ENCODE assay signal across 1 cellular context in the genomic region with DNA sequence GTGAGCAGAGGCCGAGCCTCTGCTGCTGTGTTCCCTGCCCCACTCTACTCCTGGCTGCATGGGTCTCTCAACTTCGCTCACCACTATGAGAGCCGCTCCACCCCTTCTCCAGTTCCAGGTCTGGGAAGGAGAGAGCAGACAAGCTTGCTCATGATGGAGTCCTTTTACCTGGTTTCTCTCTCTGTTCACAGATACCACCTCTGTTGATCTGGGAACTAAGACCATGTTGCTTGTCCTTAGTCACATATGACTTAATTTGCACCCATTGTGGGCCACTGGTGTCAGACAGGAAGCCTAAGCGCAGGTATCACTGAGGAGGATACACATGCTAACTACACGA.
TF ChIP-seq lines count a peak whose summit lies in the region.

No MANE protein-coding gene starts in this region.

TF ChIP-seq in GM23338, 12 proteins besides CTCF, POLR2A, EP300 and RAD21 (continued from another document):
- TF ChIP-seq, protein P1, sequence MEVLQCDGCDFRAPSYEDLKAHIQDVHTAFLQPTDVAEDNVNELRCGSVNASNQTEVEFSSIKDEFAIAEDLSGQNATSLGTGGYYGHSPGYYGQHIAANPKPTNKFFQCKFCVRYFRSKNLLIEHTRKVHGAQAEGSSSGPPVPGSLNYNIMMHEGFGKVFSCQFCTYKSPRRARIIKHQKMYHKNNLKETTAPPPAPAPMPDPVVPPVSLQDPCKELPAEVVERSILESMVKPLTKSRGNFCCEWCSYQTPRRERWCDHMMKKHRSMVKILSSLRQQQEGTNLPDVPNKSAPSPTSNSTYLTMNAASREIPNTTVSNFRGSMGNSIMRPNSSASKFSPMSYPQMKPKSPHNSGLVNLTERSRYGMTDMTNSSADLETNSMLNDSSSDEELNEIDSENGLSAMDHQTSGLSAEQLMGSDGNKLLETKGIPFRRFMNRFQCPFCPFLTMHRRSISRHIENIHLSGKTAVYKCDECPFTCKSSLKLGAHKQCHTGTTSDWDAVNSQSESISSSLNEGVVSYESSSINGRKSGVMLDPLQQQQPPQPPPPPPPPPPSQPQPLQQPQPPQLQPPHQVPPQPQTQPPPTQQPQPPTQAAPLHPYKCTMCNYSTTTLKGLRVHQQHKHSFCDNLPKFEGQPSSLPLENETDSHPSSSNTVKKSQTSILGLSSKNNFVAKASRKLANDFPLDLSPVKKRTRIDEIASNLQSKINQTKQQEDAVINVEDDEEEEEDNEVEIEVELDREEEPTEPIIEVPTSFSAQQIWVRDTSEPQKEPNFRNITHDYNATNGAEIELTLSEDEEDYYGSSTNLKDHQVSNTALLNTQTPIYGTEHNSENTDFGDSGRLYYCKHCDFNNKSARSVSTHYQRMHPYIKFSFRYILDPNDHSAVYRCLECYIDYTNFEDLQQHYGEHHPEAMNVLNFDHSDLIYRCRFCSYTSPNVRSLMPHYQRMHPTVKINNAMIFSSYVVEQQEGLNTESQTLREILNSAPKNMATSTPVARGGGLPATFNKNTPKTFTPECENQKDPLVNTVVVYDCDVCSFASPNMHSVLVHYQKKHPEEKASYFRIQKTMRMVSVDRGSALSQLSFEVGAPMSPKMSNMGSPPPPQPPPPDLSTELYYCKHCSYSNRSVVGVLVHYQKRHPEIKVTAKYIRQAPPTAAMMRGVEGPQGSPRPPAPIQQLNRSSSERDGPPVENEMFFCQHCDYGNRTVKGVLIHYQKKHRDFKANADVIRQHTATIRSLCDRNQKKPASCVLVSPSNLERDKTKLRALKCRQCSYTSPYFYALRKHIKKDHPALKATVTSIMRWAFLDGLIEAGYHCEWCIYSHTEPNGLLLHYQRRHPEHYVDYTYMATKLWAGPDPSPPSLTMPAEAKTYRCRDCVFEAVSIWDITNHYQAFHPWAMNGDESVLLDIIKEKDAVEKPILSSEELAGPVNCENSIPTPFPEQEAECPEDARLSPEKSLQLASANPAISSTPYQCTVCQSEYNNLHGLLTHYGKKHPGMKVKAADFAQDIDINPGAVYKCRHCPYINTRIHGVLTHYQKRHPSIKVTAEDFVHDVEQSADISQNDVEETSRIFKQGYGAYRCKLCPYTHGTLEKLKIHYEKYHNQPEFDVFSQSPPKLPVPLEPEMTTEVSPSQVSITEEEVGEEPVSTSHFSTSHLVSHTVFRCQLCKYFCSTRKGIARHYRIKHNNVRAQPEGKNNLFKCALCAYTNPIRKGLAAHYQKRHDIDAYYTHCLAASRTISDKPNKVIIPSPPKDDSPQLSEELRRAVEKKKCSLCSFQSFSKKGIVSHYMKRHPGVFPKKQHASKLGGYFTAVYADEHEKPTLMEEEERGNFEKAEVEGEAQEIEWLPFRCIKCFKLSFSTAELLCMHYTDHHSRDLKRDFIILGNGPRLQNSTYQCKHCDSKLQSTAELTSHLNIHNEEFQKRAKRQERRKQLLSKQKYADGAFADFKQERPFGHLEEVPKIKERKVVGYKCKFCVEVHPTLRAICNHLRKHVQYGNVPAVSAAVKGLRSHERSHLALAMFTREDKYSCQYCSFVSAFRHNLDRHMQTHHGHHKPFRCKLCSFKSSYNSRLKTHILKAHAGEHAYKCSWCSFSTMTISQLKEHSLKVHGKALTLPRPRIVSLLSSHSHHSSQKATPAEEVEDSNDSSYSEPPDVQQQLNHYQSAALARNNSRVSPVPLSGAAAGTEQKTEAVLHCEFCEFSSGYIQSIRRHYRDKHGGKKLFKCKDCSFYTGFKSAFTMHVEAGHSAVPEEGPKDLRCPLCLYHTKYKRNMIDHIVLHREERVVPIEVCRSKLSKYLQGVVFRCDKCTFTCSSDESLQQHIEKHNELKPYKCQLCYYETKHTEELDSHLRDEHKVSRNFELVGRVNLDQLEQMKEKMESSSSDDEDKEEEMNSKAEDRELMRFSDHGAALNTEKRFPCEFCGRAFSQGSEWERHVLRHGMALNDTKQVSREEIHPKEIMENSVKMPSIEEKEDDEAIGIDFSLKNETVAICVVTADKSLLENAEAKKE (CRISPR knock-in tag; IDR thresholded peaks at IDR 0.05), result no peak
- no peak for TF ChIP-seq JUNB (IDR thresholded peaks at IDR 0.05; ENCODE audit: unreplicated experiment)
- TF ChIP-seq REST (IDR thresholded peaks at IDR 0.05; ENCODE audit: unreplicated experiment), result no peak
- TF ChIP-seq ETS1 (IDR thresholded peaks at IDR 0.05), result no peak
- TF ChIP-seq POLR2AphosphoS5 (IDR thresholded peaks at IDR 0.05; ENCODE audit: low read depth), result no peak
- no peak for TF ChIP-seq ZNF114 (CRISPR knock-in tag; IDR thresholded peaks at IDR 0.05)
- TF ChIP-seq CREB1 (CRISPR knock-in tag; IDR thresholded peaks at IDR 0.05; ENCODE audit: low read depth), result no peak
- no peak for TF ChIP-seq EZH2 (IDR thresholded peaks at IDR 0.05; ENCODE audit: low read depth, unreplicated experiment)
- TF ChIP-seq STAT1 (IDR thresholded peaks at IDR 0.05; ENCODE audit: unreplicated experiment), result no peak
- no peak for TF ChIP-seq NANOG (IDR thresholded peaks at IDR 0.05; ENCODE audit: borderline replicate concordance)
- TF ChIP-seq ZNF331 (CRISPR knock-in tag; IDR thresholded peaks at IDR 0.05; ENCODE audit: low read depth), result no peak
